Comparison of ENCODE assay signal across 25 cellular contexts in genomic region chr3:15723624-15723884, GRCh38.
"Had no signal": no experiment of that assay in that cellular context is flagged by ENCODE, and none has a peak within 500 bp of the region (broad histone marks: within the 10 kb centered on the region; RNA-seq: fewer than 3 reads in every experiment).

No MANE protein-coding gene starts in this region.

- H3K4me3 Mint-ChIP-seq: activated CD4-positive, alpha-beta T cell treated with anti-CD3 and anti-CD28 coated beads, Interleukin-2, amount 10 ng/mL, durations not matched to agents 24 days and 14 days; activated CD8-positive, alpha-beta T cell treated with anti-CD3 and anti-CD28 coated beads, Interleukin-2, amount 10 ng/mL, durations not matched to agents 7 days and 5 days; activated naive CD4-positive, alpha-beta T cell treated with anti-CD3 and anti-CD28 coated beads for 36 hours; activated T-cell treated with anti-CD3 and anti-CD28 coated beads, Interleukin-2, amount 50 U/mL, for 24 hours; activated T-helper 1 cell treated with anti-CD3 and anti-CD28 coated beads, Interleukin-12 subunit alpha, Interleukin-12 subunit beta, Interleukin-2, Interleukin-4 antibody, amounts not matched to agents 30 ng/mL and 10 ng/mL and 1 ng/mL, durations not matched to agents 14 hours and 24 hours and 36 hours; brain; T-helper 1 cell treated with Interleukin-12 subunit alpha and Interleukin-12 subunit beta and Interleukin-4 antibody, amounts not matched to agents 30 μg/mL and 1 μg/mL, for 36 hours; T-helper 2 cell treated with Interferon-gamma antibody and Interleukin-4, amounts not matched to agents 5 μg/mL and 100 μg/mL, for 36 hours had no signal

- H3K9ac ChIP-seq: SK-N-SH had no signal

- ATAC-seq: activated CD8-positive, alpha-beta T cell treated with anti-CD3 and anti-CD28 coated beads, Interleukin-2, amount 10 ng/mL, durations not matched to agents 7 days and 5 days; activated naive CD4-positive, alpha-beta T cell treated with anti-CD3 and anti-CD28 coated beads, Interleukin-2, amount 50 U/mL, for 72 hours; Panc1 had no signal

- H3K9me3 ChIP-seq: SJCRH30, SK-N-SH had no signal

- H3K4me3 ChIP-seq: SJCRH30 had no signal

- FAIRE-seq: bronchial epithelial cell, TTC549 had no signal

- H3K27ac ChIP-seq: SJCRH30 had no signal

- H3K27me3 Mint-ChIP-seq: activated CD4-positive, alpha-beta T cell treated with anti-CD3 and anti-CD28 coated beads, Interleukin-2, amount 10 ng/mL, durations not matched to agents 24 days and 14 days; activated T-cell treated with anti-CD3 and anti-CD28 coated beads, Interleukin-2, amount 50 U/mL, for 24 hours; brain had no signal

- H3K4me2 ChIP-seq: SK-N-SH had no signal

- H3K27ac Mint-ChIP-seq: activated CD4-positive, alpha-beta T cell treated with anti-CD3 and anti-CD28 coated beads, Interleukin-2, amount 10 ng/mL, durations not matched to agents 24 days and 14 days; activated CD8-positive, alpha-beta T cell treated with anti-CD3 and anti-CD28 coated beads, Interleukin-2, amount 10 ng/mL, durations not matched to agents 7 days and 5 days; activated naive CD4-positive, alpha-beta T cell treated with anti-CD3 and anti-CD28 coated beads for 36 hours; activated naive CD4-positive, alpha-beta T cell treated with anti-CD3 and anti-CD28 coated beads, Interleukin-2, amount 50 U/mL, for 72 hours; activated T-cell treated with anti-CD3 and anti-CD28 coated beads, Interleukin-2, amount 50 U/mL, for 24 hours; T-helper 1 cell treated with Interleukin-12 subunit alpha and Interleukin-12 subunit beta and Interleukin-4 antibody, amounts not matched to agents 30 μg/mL and 1 μg/mL, for 36 hours; T-helper 2 cell treated with Interferon-gamma antibody and Interleukin-4, amounts not matched to agents 5 μg/mL and 100 μg/mL, for 36 hours had no signal

- H3K9me2 ChIP-seq: SK-N-SH had no signal

- H3K27me3 ChIP-seq: SJCRH30 had no signal

- H3K9me3 Mint-ChIP-seq: activated CD4-positive, alpha-beta T cell treated with anti-CD3 and anti-CD28 coated beads, Interleukin-2, amount 10 ng/mL, durations not matched to agents 24 days and 14 days; activated naive CD4-positive, alpha-beta T cell treated with anti-CD3 and anti-CD28 coated beads for 36 hours; activated naive CD4-positive, alpha-beta T cell treated with anti-CD3 and anti-CD28 coated beads, Interleukin-2, amount 50 U/mL, for 72 hours; activated T-cell treated with anti-CD3 and anti-CD28 coated beads, Interleukin-2, amount 50 U/mL, for 24 hours; activated T-helper 1 cell treated with anti-CD3 and anti-CD28 coated beads, Interleukin-12 subunit alpha, Interleukin-12 subunit beta, Interleukin-2, Interleukin-4 antibody, amounts not matched to agents 30 ng/mL and 10 ng/mL and 1 ng/mL, durations not matched to agents 14 hours and 24 hours and 36 hours; brain; T-helper 1 cell treated with Interleukin-12 subunit alpha and Interleukin-12 subunit beta and Interleukin-4 antibody, amounts not matched to agents 30 μg/mL and 1 μg/mL, for 36 hours; T-helper 2 cell treated with Interferon-gamma antibody and Interleukin-4, amounts not matched to agents 5 μg/mL and 100 μg/mL, for 36 hours had no signal

- H3K4me1 ChIP-seq: SJCRH30 had no signal

- DNase-seq: activated CD4-positive, alpha-beta T cell treated with anti-CD3 and anti-CD28 coated beads, Interleukin-2, amount 10 ng/mL, durations not matched to agents 24 days and 14 days; activated CD4-positive, alpha-beta T cell treated with anti-CD3 and anti-CD28 coated beads, Interleukin-2, amount 50 U/mL, for 4 hours; activated CD8-positive, alpha-beta T cell treated with anti-CD3 and anti-CD28 coated beads, Interleukin-2, amount 10 ng/mL, durations not matched to agents 7 days and 5 days; activated gamma-delta T cell treated with Interleukin-2 at 50 U/mL for 16 hours; activated naive CD4-positive, alpha-beta T cell treated with anti-CD3 and anti-CD28 coated beads for 36 hours; activated T-cell treated with anti-CD3 and anti-CD28 coated beads, Interleukin-2, amount 50 U/mL, for 24 hours; anterior cingulate cortex; Karpas-422; NCI-H1105; NCI-H1417 treated with DMSO at 0.1 percent for 48 hours; NCI-H187 treated with DMSO at 0.1 percent for 48 hours; NCI-H2081 treated with DMSO at 0.1 percent for 48 hours; NCI-H345; NCI-H524 treated with DMSO at 0.1 percent for 48 hours; SHP77; SJCRH30; SK-N-SH had no signal
